In the genomic region with DNA sequence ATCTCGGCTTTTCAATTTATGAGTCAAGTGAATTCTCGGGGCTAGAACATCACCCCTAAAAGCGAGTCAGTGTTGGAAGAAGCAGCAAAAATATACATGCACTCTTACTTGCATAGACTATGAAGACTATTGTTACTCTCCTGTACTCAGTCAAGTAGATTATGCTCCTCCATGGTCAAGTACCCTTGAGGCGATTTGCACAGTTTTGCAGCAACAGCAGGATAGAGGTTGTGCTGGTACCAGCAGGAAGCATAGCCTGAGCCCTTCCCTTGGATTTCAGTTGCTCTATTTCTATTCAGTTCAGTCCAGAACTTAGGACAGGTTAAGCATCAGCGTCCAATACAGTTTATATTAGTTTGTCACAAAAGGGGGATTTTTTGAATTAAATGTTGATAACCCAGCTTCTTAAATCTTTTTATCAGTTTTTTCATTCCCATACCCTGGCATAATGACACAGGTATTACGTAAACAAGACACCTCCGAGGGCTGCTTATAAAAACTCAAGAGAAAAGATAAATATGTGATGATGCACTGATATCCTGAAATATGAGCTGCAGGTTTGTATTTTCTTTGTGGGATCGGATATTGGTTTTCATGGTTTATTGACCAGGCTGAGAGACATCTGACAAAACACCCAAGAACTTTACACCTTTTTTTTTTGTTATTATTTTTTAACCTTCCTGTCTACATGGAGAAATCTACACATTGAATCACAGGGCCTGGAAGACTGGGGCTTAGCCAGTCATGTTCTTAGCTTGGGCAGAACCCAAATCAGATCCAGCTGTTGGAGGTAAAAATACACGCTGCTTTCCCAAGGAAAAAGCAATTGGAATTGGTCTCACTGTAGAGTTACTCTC, we compare ENCODE assay signal across 13 cellular contexts.
DNase-seq lines count a peak whose midpoint lies in the region; ATAC-seq and TF ChIP-seq lines count a peak whose summit lies in the region.
"Had no signal": no experiment of that assay in that cellular context is flagged by ENCODE, and none has a peak within 500 bp of the region (broad histone marks: within the 10 kb centered on the region; RNA-seq: fewer than 3 reads in every experiment).

No MANE protein-coding gene starts in this region.

- no TSS peak for BruUV-seq in OCI-LY7 (replicated peaks; lab: Mats Ljungman, UMichigan)

- no peak overlapping the region for H3K27ac ChIP-seq in upper lobe of right lung
- H3K27ac ChIP-seq in OCI-LY7 (ENCODE audit: low read depth, low read length, poor library complexity, severe bottlenecking): no peak overlapping the region
- H3K27ac ChIP-seq: C4-2B, uterus had no signal

- H3K27me3 Mint-ChIP-seq in immature natural killer cell (ENCODE audit: low read depth in 3 of 3): peaks cover 0 to 6% (median 5%) of the 10 kb centered on the region in 3 donors
- H3K27me3 Mint-ChIP-seq: activated naive CD8-positive, alpha-beta T cell treated with anti-CD3 and anti-CD28 coated beads, Interleukin-2, amount 10 ng/mL, durations not matched to agents 7 days and 5 days had no signal

- ATAC-seq in Right ventricle myocardium inferior (peak; percentile 33), upper lobe of right lung (peak; percentile 71), HG03571 (IDR thresholded peaks at IDR 0.05; ENCODE audit: unreplicated experiment) (no peak), GM18502 (IDR thresholded peaks at IDR 0.05; ENCODE audit: poor library complexity, unreplicated experiment) (no peak)
- ATAC-seq: activated CD4-positive, CD25-positive, alpha-beta regulatory T cell treated with anti-CD3 and anti-CD28 coated beads, Interleukin-2, amount 50 U/mL, for 24 hours; Panc1 had no signal

- CTCF ChIA-PET in OCI-LY7 (lab: Charles Lee; ENCODE audit: unreplicated experiment): no interaction called here

- no peaks in the 10 kb centered on the region for H3K27me3 ChIP-seq in upper lobe of right lung
- H3K27me3 ChIP-seq: uterus had no signal

- H3K4me1 ChIP-seq in upper lobe of right lung (peaks cover 24% of the 10 kb centered on the region), OCI-LY7 (ENCODE audit: insufficient read depth, low read length, poor library complexity, severe bottlenecking) (no peaks in the 10 kb centered on the region)
- H3K4me1 ChIP-seq: uterus had no signal

- H3K36me3 Mint-ChIP-seq in immature natural killer cell: peaks cover 0 to 4% (median 0%) of the 10 kb centered on the region in 3 donors

- no peak overlapping the region for H2AFZ ChIP-seq in OCI-LY7 (ENCODE audit: low read length)

- DNase-seq in Right ventricle myocardium inferior (ENCODE audit: missing footprints): no peak
- no peak for DNase-seq in cardiac septum (ENCODE audit: low spot score)
- DNase-seq in NCI-H510A (lab: John Stamatoyannopoulos, UW): peak; percentile 80
- no peak for DNase-seq in immature natural killer cell
- no peak for DNase-seq in upper lobe of right lung
- DNase-seq in OCI-LY7 (ENCODE audit: low spot score): no peak
- DNase-seq: activated naive CD8-positive, alpha-beta T cell treated with anti-CD3 and anti-CD28 coated beads, Interleukin-2, amount 10 ng/mL, durations not matched to agents 7 days and 5 days had no signal

- H3K9me3 Mint-ChIP-seq in immature natural killer cell: no peaks in the 10 kb centered on the region

- H3K4me1 Mint-ChIP-seq in immature natural killer cell: peaks cover 65 to 91% of the 10 kb centered on the region in 2 donors

- no peak overlapping the region for H3K4me2 ChIP-seq in OCI-LY7 (ENCODE audit: low read length)

- H3K4me3 Mint-ChIP-seq in immature natural killer cell: peak overlapping the region; percentile 63 to 82 (median 78)

- intact Hi-C loops in Right ventricle myocardium inferior (cut with DNase I) (loop anchor here (5.0 kb wide), 1 partner anchor 36 kb away; no protein-coding TSS in a partner anchor), cardiac septum (cut with DNase I) (no loop called here), upper lobe of right lung (cut with DNase I) (no loop called here), OCI-LY7 (cut with micrococcal nuclease; ENCODE audit: unreplicated experiment) (no loop called here)

- no peaks in the 10 kb centered on the region for H4K20me1 ChIP-seq in OCI-LY7 (ENCODE audit: insufficient read depth, low read length)

- no peaks in the 10 kb centered on the region for H3K79me2 ChIP-seq in OCI-LY7 (ENCODE audit: insufficient read depth, low read depth, low read length)

- TF ChIP-seq CTCF in upper lobe of right lung (IDR thresholded peaks at IDR 0.05): no peak
- TF ChIP-seq CTCF in OCI-LY7 (conservative IDR thresholded peaks at IDR 0.05; ENCODE audit: low read length): no peak

- no peaks in the 10 kb centered on the region for H3K36me3 ChIP-seq in upper lobe of right lung
- H3K36me3 ChIP-seq in OCI-LY7 (ENCODE audit: insufficient read depth, low read length): no peaks in the 10 kb centered on the region
- H3K36me3 ChIP-seq: uterus had no signal

- H3K4me3 ChIP-seq in upper lobe of right lung (no peak overlapping the region), OCI-LY7 (ENCODE audit: low read depth, low read length, poor library complexity, severe bottlenecking) (no peak overlapping the region)
- H3K4me3 ChIP-seq: uterus had no signal

- H3K9me3 ChIP-seq in upper lobe of right lung (no peaks in the 10 kb centered on the region), OCI-LY7 (ENCODE audit: low read length) (no peaks in the 10 kb centered on the region)
- H3K9me3 ChIP-seq: uterus had no signal

- POLR2A ChIA-PET in OCI-LY7 (lab: Charles Lee): no interaction called here

- H3K27ac Mint-ChIP-seq in immature natural killer cell: peak overlapping the region; percentile 69 to 85 (median 79)

- no peaks in the 10 kb centered on the region for H3K9me2 ChIP-seq in OCI-LY7 (ENCODE audit: insufficient read depth, low read length)

Comparison
In these comparisons a context has a peak if more than half of its experiments do, and no peak if none do; other contexts are left out.
1. ATAC-seq: peak in Right ventricle myocardium inferior (single experiment) and upper lobe of right lung (single experiment); none in HG03571 (single experiment) and GM18502 (single experiment).